21 cellular contexts compared by ENCODE assay signal in genomic region chr2:13578547-13578946, GRCh38.
"Had no signal": no experiment of that assay in that cellular context is flagged by ENCODE, and none has a peak within 500 bp of the region (broad histone marks: within the 10 kb centered on the region; RNA-seq: fewer than 3 reads in every experiment).

No MANE protein-coding gene starts in this region.

- H3K36me3 ChIP-seq: adrenal gland, Peyer's patch had no signal

- ATAC-seq: activated CD4-positive, CD25-positive, alpha-beta regulatory T cell treated with anti-CD3 and anti-CD28 coated beads, Interleukin-2, amount 50 U/mL, for 24 hours; activated CD8-positive, alpha-beta T cell treated with anti-CD3 and anti-CD28 coated beads for 36 hours; activated T-cell treated with anti-CD3 and anti-CD28 coated beads, Interleukin-2, amount 50 U/mL, for 72 hours; body of pancreas had no signal

- H3K27me3 ChIP-seq: adrenal gland, body of pancreas, Peyer's patch had no signal

- H3K27ac ChIP-seq: adrenal gland, body of pancreas, Peyer's patch had no signal

- H3K4me1 ChIP-seq: adrenal gland, Peyer's patch had no signal

- FAIRE-seq: bronchial epithelial cell had no signal

- H3K4me3 ChIP-seq: adrenal gland, body of pancreas, Peyer's patch had no signal

- H3K9me3 ChIP-seq: adrenal gland, body of pancreas, Peyer's patch had no signal

- DNase-seq: activated CD4-positive, alpha-beta T cell treated with anti-CD3 and anti-CD28 coated beads for 4 hours; activated CD8-positive, alpha-beta memory T cell treated with anti-CD3 and anti-CD28 coated beads, Interleukin-2, amount 50 U/mL, for 4 hours; activated CD8-positive, alpha-beta T cell treated with anti-CD3 and anti-CD28 coated beads for 36 hours; activated naive CD4-positive, alpha-beta T cell treated with anti-CD3 and anti-CD28 coated beads, Interleukin-2, amount 50 U/mL, for 16 hours; activated naive CD8-positive, alpha-beta T cell treated with anti-CD3 and anti-CD28 coated beads, Interleukin-2, amount 10 ng/mL, durations not matched to agents 7 days and 5 days; activated T-cell treated with anti-CD3 and anti-CD28 coated beads, Interleukin-2, amount 50 U/mL, for 72 hours; adrenal gland; anterior cingulate cortex; body of pancreas; central memory CD4-positive, alpha-beta T cell; Karpas-422; MM.1S; NCI-H1105; NCI-H1436; NCI-H1694 treated with DMSO at 0.1 percent for 48 hours; NCI-H2029 treated with DMSO at 0.1 percent for 48 hours; NCI-H510A treated with DMSO at 0.1 percent for 48 hours; Peyer's patch; SHP77 treated with DMSO at 0.1 percent for 48 hours had no signal
